13 cellular contexts compared by ENCODE assay signal in the genomic region with DNA sequence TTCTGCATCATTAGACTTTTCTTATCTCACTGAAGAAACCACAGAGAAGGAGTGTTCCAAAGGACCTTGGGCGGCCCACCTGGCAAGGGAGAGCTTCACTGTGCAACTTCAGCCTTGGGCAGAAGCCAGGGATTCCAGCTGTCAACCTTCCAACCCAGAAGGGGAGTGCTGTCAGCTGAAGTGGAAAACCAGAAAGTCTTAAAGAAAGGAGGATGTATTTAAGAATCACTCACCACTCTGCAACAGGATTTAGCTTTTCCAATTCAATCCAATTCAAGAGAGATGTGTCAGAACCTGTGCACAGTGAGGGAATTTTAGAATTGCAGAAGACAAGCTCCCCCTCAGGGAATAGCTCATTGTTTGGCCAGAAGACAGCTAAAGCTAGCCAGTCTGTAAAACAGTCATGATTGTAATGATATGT.
DNase-seq lines count a peak whose midpoint lies in the region; ATAC-seq and TF ChIP-seq lines count a peak whose summit lies in the region.
"Had no signal": no experiment of that assay in that cellular context is flagged by ENCODE, and none has a peak within 500 bp of the region (broad histone marks: within the 10 kb centered on the region; RNA-seq: fewer than 3 reads in every experiment).

No MANE protein-coding gene starts in this region.

- H2AFZ ChIP-seq in ACC112 (ENCODE audit: low read length, unreplicated experiment) (no peak overlapping the region), neural progenitor cell (replicated peaks) (no peak overlapping the region)

- peaks cover 9% of the 10 kb centered on the region for H3K27me3 Mint-ChIP-seq in neural progenitor cell (ENCODE audit: insufficient read depth, low read depth)

- H3K27ac Mint-ChIP-seq in neural progenitor cell, result no peak overlapping the region
- H3K27ac Mint-ChIP-seq: endodermal cell had no signal

- no peaks in the 10 kb centered on the region for H3F3A ChIP-seq in neural progenitor cell (ENCODE audit: low read depth)

- H3K27me3 ChIP-seq in ACC112 (ENCODE audit: insufficient read depth, low read length), result no peaks in the 10 kb centered on the region
- no peaks in the 10 kb centered on the region for H3K27me3 ChIP-seq in neural progenitor cell
- H3K27me3 ChIP-seq: neutrophil had no signal

- H3K4me2 ChIP-seq in neural progenitor cell, result no peak overlapping the region

- H3K9me3 ChIP-seq in neural progenitor cell (ENCODE audit: low read depth), result no peaks in the 10 kb centered on the region
- H3K9me3 ChIP-seq: neutrophil had no signal

- no peak overlapping the region for H3K4me3 Mint-ChIP-seq in neural progenitor cell
- H3K4me3 Mint-ChIP-seq: endodermal cell had no signal

- no peak for ATAC-seq in GM18867 (IDR thresholded peaks at IDR 0.05; ENCODE audit: unreplicated experiment)
- ATAC-seq in HG02840 (IDR thresholded peaks at IDR 0.05; ENCODE audit: low FRiP score, unreplicated experiment), result no peak
- ATAC-seq: activated CD4-positive, CD25-positive, alpha-beta regulatory T cell treated with anti-CD3 and anti-CD28 coated beads, Interleukin-2, amount 50 U/mL, for 24 hours had no signal

- H3K36me3 ChIP-seq in ACC112 (ENCODE audit: insufficient read depth, low read length) (no peaks in the 10 kb centered on the region), neural progenitor cell (no peaks in the 10 kb centered on the region)
- H3K36me3 ChIP-seq: neutrophil had no signal

- no peaks in the 10 kb centered on the region for H3K36me3 Mint-ChIP-seq in neural progenitor cell

- peak overlapping the region; percentile 52 for H3K27ac ChIP-seq in ACC112 (ENCODE audit: low read depth, low read length)
- H3K27ac ChIP-seq in neural progenitor cell, result no peak overlapping the region
- H3K27ac ChIP-seq: neutrophil had no signal

- H3K9ac ChIP-seq in neural progenitor cell, result no peak overlapping the region

- H4K20me1 ChIP-seq in neural progenitor cell (ENCODE audit: low read depth), result no peaks in the 10 kb centered on the region

- H3K4me1 ChIP-seq in ACC112 (ENCODE audit: control insufficient read depth, insufficient read depth, low read length, unreplicated experiment) (peaks cover 17% of the 10 kb centered on the region), neural progenitor cell (peaks cover 3% of the 10 kb centered on the region)

- H3K79me2 ChIP-seq in ACC112 (ENCODE audit: control insufficient read depth, insufficient read depth, low read length, unreplicated experiment), result no peaks in the 10 kb centered on the region
- H3K79me2 ChIP-seq in neural progenitor cell (ENCODE audit: low read depth), result no peaks in the 10 kb centered on the region

- DNase-seq in HS-5 (ENCODE audit: low read depth) (peak; percentile 49), astrocyte of the hippocampus (ENCODE audit: low read depth, low spot score) (peak; percentile 88), kidney glomerular epithelial cell (lab: John Stamatoyannopoulos, UW) (peak; percentile 94), medulla oblongata (ENCODE audit: extremely low spot score) (no peak), neural progenitor cell (ENCODE audit: low spot score) (no peak)
- DNase-seq: activated gamma-delta T cell treated with Interleukin-2 at 50 U/mL for 16 hours, endodermal cell, NCI-H1105 had no signal

- H3K9me3 Mint-ChIP-seq in neural progenitor cell, result peaks cover 2% of the 10 kb centered on the region
- H3K9me3 Mint-ChIP-seq: endodermal cell had no signal

- TF ChIP-seq CTCF in neural progenitor cell (IDR thresholded peaks at IDR 0.05), result no peak

- peaks cover 16% of the 10 kb centered on the region for H3K4me1 Mint-ChIP-seq in neural progenitor cell
- H3K4me1 Mint-ChIP-seq: endodermal cell had no signal

- no peak overlapping the region for H3K4me3 ChIP-seq in ACC112 (ENCODE audit: low read depth, low read length)
- H3K4me3 ChIP-seq in neural progenitor cell, result no peak overlapping the region

Comparison
In these comparisons a context has a peak if more than half of its experiments do, and no peak if none do; other contexts are left out.
1. DNase-seq: peak in HS-5 (single experiment), astrocyte of the hippocampus (single experiment) and kidney glomerular epithelial cell (single experiment); none in medulla oblongata (single experiment) and neural progenitor cell (single experiment).